1 cellular context compared by ENCODE assay signal in the genomic region with DNA sequence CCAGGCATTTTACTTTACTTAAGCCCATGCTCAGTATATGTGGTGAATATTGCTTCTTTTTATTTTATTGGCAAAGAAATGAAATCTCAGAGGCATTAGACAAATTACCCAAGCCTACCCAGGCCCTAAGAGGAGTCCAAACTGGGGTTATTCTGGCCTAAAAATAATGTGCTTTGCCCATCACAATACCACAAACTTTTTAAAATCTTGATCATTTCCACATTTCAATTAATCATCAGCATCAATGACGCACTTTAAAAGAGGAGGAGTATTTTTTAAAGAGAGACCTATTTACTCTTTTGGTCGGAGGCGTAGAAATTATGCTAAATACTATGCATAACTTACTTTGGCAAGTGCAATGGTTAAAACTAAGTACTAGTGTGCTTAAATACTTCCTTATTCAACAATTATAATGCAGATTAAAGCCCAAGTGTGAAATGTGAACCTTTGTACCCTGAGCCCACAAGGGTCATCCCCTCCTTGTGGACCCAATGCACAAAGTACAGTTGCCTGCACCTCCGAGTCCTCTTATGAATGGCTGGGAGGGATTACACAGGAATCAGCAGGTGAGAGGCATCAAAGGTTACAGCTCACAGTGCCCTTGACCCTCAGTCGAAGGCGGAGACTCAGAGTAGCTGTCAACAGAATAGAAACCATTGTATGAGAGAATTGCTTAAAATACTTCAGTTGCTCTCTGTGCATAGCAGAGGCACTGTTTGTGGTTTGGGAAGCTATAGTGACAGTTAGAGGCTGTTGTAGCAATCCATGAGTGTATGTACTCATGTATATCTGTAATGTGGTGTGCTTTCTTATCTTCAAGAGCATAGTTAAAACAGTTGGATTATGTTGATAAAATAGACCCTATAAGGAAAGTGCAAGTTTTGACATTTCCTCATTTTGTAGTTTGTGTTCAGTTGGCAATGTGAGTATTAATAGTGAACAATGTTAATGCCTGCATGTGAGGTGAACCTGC.
TF ChIP-seq lines count a peak whose summit lies in the region.

No MANE protein-coding gene starts in this region.

TF ChIP-seq in GM12878, 131 proteins besides CTCF, POLR2A, EP300 and RAD21 (continued from another document and continues in another):
- TF ChIP-seq USF2 (IDR thresholded peaks at IDR 0.05; ENCODE audit: borderline replicate concordance, low read depth, low read length) = no peak
- TF ChIP-seq, protein P1, sequence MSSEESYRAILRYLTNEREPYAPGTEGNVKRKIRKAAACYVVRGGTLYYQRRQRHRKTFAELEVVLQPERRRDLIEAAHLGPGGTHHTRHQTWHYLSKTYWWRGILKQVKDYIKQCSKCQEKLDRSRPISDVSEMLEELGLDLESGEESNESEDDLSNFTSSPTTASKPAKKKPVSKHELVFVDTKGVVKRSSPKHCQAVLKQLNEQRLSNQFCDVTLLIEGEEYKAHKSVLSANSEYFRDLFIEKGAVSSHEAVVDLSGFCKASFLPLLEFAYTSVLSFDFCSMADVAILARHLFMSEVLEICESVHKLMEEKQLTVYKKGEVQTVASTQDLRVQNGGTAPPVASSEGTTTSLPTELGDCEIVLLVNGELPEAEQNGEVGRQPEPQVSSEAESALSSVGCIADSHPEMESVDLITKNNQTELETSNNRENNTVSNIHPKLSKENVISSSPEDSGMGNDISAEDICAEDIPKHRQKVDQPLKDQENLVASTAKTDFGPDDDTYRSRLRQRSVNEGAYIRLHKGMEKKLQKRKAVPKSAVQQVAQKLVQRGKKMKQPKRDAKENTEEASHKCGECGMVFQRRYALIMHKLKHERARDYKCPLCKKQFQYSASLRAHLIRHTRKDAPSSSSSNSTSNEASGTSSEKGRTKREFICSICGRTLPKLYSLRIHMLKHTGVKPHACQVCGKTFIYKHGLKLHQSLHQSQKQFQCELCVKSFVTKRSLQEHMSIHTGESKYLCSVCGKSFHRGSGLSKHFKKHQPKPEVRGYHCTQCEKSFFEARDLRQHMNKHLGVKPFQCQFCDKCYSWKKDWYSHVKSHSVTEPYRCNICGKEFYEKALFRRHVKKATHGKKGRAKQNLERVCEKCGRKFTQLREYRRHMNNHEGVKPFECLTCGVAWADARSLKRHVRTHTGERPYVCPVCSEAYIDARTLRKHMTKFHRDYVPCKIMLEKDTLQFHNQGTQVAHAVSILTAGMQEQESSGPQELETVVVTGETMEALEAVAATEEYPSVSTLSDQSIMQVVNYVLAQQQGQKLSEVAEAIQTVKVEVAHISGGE (CRISPR knock-in tag; IDR thresholded peaks at IDR 0.05) = no peak
- no peak for TF ChIP-seq SREBF2 (IDR thresholded peaks at IDR 0.05; ENCODE audit: low read length)
- 0 out of 2 replicates have a peak, but pooled peaks have one; percentile 12 for TF ChIP-seq GABPA (IDR thresholded peaks at IDR 0.05; ENCODE audit: low read depth)
- TF ChIP-seq NR2F1 (conservative IDR thresholded peaks at IDR 0.05) = peak; percentile 99
- no peak; the same call in 1 of the 2 replicates for TF ChIP-seq BMI1 (IDR thresholded peaks at IDR 0.05; ENCODE audit: borderline replicate concordance)
- TF ChIP-seq ESRRA (IDR thresholded peaks at IDR 0.05; ENCODE audit: low read length) = peak; percentile 99
- peak; percentile 42; the same call in 1 of the 2 replicates for TF ChIP-seq STAT3 (IDR thresholded peaks at IDR 0.05; ENCODE audit: low read depth, low read length)
- TF ChIP-seq RAD51 (IDR thresholded peaks at IDR 0.05) = no peak
- TF ChIP-seq CHD2 (IDR thresholded peaks at IDR 0.05; ENCODE audit: borderline replicate concordance, low read depth, low read length) = peak; percentile 53; the same call in 1 of the 2 replicates
- no peak for TF ChIP-seq ZZZ3 (IDR thresholded peaks at IDR 0.05; ENCODE audit: control insufficient read depth, insufficient read length, low read depth)
- TF ChIP-seq E2F4 (IDR thresholded peaks at IDR 0.05; ENCODE audit: low read depth, low read length) = no peak
- no peak for TF ChIP-seq ZNF274 (IDR thresholded peaks at IDR 0.05; ENCODE audit: insufficient read depth, insufficient read length)
- 0 out of 2 replicates have a peak, but pooled peaks have one; percentile 15 for TF ChIP-seq SMC3 (IDR thresholded peaks at IDR 0.05; ENCODE audit: borderline replicate concordance, low read length)
- TF ChIP-seq, protein P2, sequence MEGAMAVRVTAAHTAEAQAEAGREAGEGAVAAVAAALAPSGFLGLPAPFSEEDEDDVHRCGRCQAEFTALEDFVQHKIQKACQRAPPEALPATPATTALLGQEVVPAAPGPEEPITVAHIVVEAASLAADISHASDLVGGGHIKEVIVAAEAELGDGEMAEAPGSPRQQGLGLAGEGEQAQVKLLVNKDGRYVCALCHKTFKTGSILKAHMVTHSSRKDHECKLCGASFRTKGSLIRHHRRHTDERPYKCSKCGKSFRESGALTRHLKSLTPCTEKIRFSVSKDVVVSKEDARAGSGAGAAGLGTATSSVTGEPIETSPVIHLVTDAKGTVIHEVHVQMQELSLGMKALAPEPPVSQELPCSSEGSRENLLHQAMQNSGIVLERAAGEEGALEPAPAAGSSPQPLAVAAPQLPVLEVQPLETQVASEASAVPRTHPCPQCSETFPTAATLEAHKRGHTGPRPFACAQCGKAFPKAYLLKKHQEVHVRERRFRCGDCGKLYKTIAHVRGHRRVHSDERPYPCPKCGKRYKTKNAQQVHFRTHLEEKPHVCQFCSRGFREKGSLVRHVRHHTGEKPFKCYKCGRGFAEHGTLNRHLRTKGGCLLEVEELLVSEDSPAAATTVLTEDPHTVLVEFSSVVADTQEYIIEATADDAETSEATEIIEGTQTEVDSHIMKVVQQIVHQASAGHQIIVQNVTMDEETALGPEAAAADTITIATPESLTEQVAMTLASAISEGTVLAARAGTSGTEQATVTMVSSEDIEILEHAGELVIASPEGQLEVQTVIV (IDR thresholded peaks at IDR 0.05; ENCODE audit: borderline replicate concordance, partially characterized antibody) = no peak
- no peak for TF ChIP-seq PRDM15 (CRISPR knock-in tag; IDR thresholded peaks at IDR 0.05)
- TF ChIP-seq NR2C1 (IDR thresholded peaks at IDR 0.05) = peak; percentile 82
- peak; percentile 78; the same call in 1 of the 2 replicates for TF ChIP-seq TCF3 (IDR thresholded peaks at IDR 0.05; ENCODE audit: borderline replicate concordance, insufficient read depth, low read depth, low read length)
- peak; percentile 75 for TF ChIP-seq DPF2 (IDR thresholded peaks at IDR 0.05)
- peak; percentile 79 for TF ChIP-seq MTA2 (IDR thresholded peaks at IDR 0.05; ENCODE audit: low read depth)
- TF ChIP-seq MYC (IDR thresholded peaks at IDR 0.05; ENCODE audit: insufficient read depth, insufficient read length, insufficient replicate concordance, low read length, severe bottlenecking) = no peak
- TF ChIP-seq ETV6 (conservative IDR thresholded peaks at IDR 0.05 in 1 of 2, IDR thresholded peaks at IDR 0.05 in 1 of 2; ENCODE audit: borderline replicate concordance in 1 of 2, low read depth in 1 of 2) = peak in 1 of 2 experiments; percentile 72; a peak in 1 of 4 replicates
- TF ChIP-seq, protein P3, sequence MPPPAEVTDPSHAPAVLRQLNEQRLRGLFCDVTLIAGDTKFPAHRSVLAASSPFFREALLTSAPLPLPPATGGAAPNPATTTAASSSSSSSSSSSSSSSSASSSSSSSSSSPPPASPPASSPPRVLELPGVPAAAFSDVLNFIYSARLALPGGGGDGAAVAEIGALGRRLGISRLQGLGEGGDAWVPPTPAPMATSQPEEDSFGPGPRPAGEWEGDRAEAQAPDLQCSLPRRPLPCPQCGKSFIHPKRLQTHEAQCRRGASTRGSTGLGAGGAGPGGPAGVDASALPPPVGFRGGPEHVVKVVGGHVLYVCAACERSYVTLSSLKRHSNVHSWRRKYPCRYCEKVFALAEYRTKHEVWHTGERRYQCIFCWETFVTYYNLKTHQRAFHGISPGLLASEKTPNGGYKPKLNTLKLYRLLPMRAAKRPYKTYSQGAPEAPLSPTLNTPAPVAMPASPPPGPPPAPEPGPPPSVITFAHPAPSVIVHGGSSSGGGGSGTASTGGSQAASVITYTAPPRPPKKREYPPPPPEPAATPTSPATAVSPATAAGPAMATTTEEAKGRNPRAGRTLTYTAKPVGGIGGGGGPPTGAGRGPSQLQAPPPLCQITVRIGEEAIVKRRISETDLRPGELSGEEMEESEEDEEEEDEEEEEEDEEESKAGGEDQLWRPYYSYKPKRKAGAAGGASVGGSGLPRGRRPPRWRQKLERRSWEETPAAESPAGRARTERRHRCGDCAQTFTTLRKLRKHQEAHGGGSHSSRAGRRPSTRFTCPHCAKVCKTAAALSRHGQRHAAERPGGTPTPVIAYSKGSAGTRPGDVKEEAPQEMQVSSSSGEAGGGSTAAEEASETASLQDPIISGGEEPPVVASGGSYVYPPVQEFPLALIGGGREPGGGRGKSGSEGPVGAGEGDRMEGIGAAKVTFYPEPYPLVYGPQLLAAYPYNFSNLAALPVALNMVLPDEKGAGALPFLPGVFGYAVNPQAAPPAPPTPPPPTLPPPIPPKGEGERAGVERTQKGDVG (CRISPR knock-in tag; IDR thresholded peaks at IDR 0.05) = no peak
- peak; percentile 35 for TF ChIP-seq PBX3 (IDR thresholded peaks at IDR 0.05; ENCODE audit: insufficient replicate concordance, low read depth, low read length)
- TF ChIP-seq, protein P4, sequence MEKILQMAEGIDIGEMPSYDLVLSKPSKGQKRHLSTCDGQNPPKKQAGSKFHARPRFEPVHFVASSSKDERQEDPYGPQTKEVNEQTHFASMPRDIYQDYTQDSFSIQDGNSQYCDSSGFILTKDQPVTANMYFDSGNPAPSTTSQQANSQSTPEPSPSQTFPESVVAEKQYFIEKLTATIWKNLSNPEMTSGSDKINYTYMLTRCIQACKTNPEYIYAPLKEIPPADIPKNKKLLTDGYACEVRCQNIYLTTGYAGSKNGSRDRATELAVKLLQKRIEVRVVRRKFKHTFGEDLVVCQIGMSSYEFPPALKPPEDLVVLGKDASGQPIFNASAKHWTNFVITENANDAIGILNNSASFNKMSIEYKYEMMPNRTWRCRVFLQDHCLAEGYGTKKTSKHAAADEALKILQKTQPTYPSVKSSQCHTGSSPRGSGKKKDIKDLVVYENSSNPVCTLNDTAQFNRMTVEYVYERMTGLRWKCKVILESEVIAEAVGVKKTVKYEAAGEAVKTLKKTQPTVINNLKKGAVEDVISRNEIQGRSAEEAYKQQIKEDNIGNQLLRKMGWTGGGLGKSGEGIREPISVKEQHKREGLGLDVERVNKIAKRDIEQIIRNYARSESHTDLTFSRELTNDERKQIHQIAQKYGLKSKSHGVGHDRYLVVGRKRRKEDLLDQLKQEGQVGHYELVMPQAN (conservative IDR thresholded peaks at IDR 0.05) = no peak
